Comparison of ENCODE assay signal across 25 cellular contexts in the genomic region with DNA sequence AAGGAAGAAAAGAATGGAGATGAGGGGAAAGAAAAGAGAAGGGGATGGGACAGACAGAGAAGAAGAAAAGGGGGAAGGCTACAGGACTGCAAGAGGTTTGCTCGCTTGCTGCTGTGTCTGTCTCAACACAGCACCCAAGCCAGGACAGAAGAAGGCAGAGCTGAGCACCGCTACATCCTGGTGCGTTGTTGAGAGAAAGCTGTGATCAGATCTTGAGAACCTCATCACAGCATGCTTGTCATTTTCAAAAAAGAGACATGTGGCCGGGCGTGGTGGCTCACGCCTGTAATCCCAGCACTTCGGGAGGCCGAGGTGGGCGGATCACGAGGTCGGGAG.
DNase-seq lines count a peak whose midpoint lies in the region; ATAC-seq and TF ChIP-seq lines count a peak whose summit lies in the region.
"Had no signal": no experiment of that assay in that cellular context is flagged by ENCODE, and none has a peak within 500 bp of the region (broad histone marks: within the 10 kb centered on the region; RNA-seq: fewer than 3 reads in every experiment).

No MANE protein-coding gene starts in this region.

- H3K9me2 ChIP-seq in hepatocyte (replicated peaks; ENCODE audit: insufficient read depth) (no peaks in the 10 kb centered on the region), Karpas-422 (replicated peaks; ENCODE audit: insufficient read depth, low read length) (no peaks in the 10 kb centered on the region)

- TF ChIP-seq POLR2A in sigmoid colon (IDR thresholded peaks at IDR 0.05), result no peak

- in situ Hi-C loops in brain microvascular endothelial cell (cut with HindIII; ENCODE audit: low pct_ligation_motif_present, low sequenced_read_pairs), result no loop called here

- H3K4me1 ChIP-seq in hepatocyte (ENCODE audit: insufficient read depth) (peaks cover 3% of the 10 kb centered on the region), sigmoid colon (peaks cover 0 to 17% (median 12%) of the 10 kb centered on the region in 4 donors), Karpas-422 (ENCODE audit: low read length) (no peaks in the 10 kb centered on the region)
- H3K4me1 ChIP-seq: Caco-2, left lung, prostate gland, suprapubic skin had no signal

- no peaks in the 10 kb centered on the region for H3K36me3 Mint-ChIP-seq in activated naive CD8-positive, alpha-beta T cell treated with anti-CD3 and anti-CD28 coated beads, Interleukin-2, amount 50 U/mL, for 24 hours (ENCODE audit: low read depth)
- no peaks in the 10 kb centered on the region for H3K36me3 Mint-ChIP-seq in activated naive CD8-positive, alpha-beta T cell treated with anti-CD3 and anti-CD28 coated beads for 36 hours
- H3K36me3 Mint-ChIP-seq: CD14-positive monocyte, T-cell had no signal

- H3K27me3 Mint-ChIP-seq in activated naive CD8-positive, alpha-beta T cell treated with anti-CD3 and anti-CD28 coated beads, Interleukin-2, amount 50 U/mL, for 24 hours, result peaks cover 36% of the 10 kb centered on the region
- H3K27me3 Mint-ChIP-seq in activated naive CD8-positive, alpha-beta T cell treated with anti-CD3 and anti-CD28 coated beads for 36 hours, result peaks cover 63% of the 10 kb centered on the region

- intact Hi-C loops in sigmoid colon (cut with DNase I), result no loop called here

- H4K20me1 ChIP-seq in hepatocyte (ENCODE audit: insufficient read depth, poor library complexity, severe bottlenecking), result no peaks in the 10 kb centered on the region
- H4K20me1 ChIP-seq in Karpas-422 (ENCODE audit: insufficient read depth, low read depth, low read length), result no peaks in the 10 kb centered on the region

- no peak for TF ChIP-seq EP300 in sigmoid colon (IDR thresholded peaks at IDR 0.05)

- H3K4me1 Mint-ChIP-seq in activated naive CD8-positive, alpha-beta T cell treated with anti-CD3 and anti-CD28 coated beads, Interleukin-2, amount 50 U/mL, for 24 hours, result no peaks in the 10 kb centered on the region
- H3K4me1 Mint-ChIP-seq in activated naive CD8-positive, alpha-beta T cell treated with anti-CD3 and anti-CD28 coated beads for 36 hours, result no peaks in the 10 kb centered on the region
- H3K4me1 Mint-ChIP-seq: CD14-positive monocyte, naive B cell, T-cell had no signal

- H3K27ac ChIP-seq in brain microvascular endothelial cell (peak overlapping the region; percentile 44), hepatocyte (peak overlapping the region; percentile 33), sigmoid colon (peak overlapping the region in 3 of 4 donors; percentile 35 to 71 (median 55)), Karpas-422 (ENCODE audit: low read length) (no peak overlapping the region)
- H3K27ac ChIP-seq: 22Rv1, left lung, suprapubic skin had no signal

- no peaks in the 10 kb centered on the region for H3K27me3 ChIP-seq in brain microvascular endothelial cell (replicated peaks)
- no peaks in the 10 kb centered on the region for H3K27me3 ChIP-seq in hepatocyte
- no peaks in the 10 kb centered on the region for H3K27me3 ChIP-seq in sigmoid colon
- H3K27me3 ChIP-seq in Karpas-422 (ENCODE audit: low read length), result no peaks in the 10 kb centered on the region
- H3K27me3 ChIP-seq: left lung, suprapubic skin had no signal

- H3K79me2 ChIP-seq in hepatocyte (no peaks in the 10 kb centered on the region), Karpas-422 (ENCODE audit: low read length) (no peaks in the 10 kb centered on the region)

- no peak overlapping the region for H3K9ac ChIP-seq in Karpas-422 (ENCODE audit: low read length)

- no peak for ATAC-seq in activated naive CD8-positive, alpha-beta T cell treated with anti-CD3 and anti-CD28 coated beads, Interleukin-2, amount 50 U/mL, for 24 hours
- ATAC-seq: left lung, T-cell had no signal

- 93% methylated on average over 10 of the region's 11 CpGs for WGBS in hepatocyte (ENCODE audit: low lambda C conversion rate, missing lambda C conversion rate)
- WGBS in sigmoid colon, 2 donors, result 85 to 90% methylated on average over 11 of the region's 11 CpGs

- peak overlapping the region; percentile 6 for H3K27ac Mint-ChIP-seq in activated naive CD8-positive, alpha-beta T cell treated with anti-CD3 and anti-CD28 coated beads, Interleukin-2, amount 50 U/mL, for 24 hours
- no peak overlapping the region for H3K27ac Mint-ChIP-seq in activated naive CD8-positive, alpha-beta T cell treated with anti-CD3 and anti-CD28 coated beads for 36 hours
- H3K27ac Mint-ChIP-seq: activated naive CD8-positive, alpha-beta T cell; CD14-positive monocyte; T-cell had no signal

- H3K9me3 ChIP-seq in hepatocyte (ENCODE audit: low read depth) (no peaks in the 10 kb centered on the region), sigmoid colon (no peaks in the 10 kb centered on the region), Karpas-422 (ENCODE audit: low read length) (no peaks in the 10 kb centered on the region)
- H3K9me3 ChIP-seq: Caco-2, prostate gland had no signal

- H3K4me2 ChIP-seq in hepatocyte (no peak overlapping the region), Karpas-422 (ENCODE audit: low read depth, low read length, poor library complexity, severe bottlenecking) (no peak overlapping the region)

- peaks cover 4% of the 10 kb centered on the region for H3K9me3 Mint-ChIP-seq in activated naive CD8-positive, alpha-beta T cell treated with anti-CD3 and anti-CD28 coated beads, Interleukin-2, amount 50 U/mL, for 24 hours
- H3K9me3 Mint-ChIP-seq in activated naive CD8-positive, alpha-beta T cell treated with anti-CD3 and anti-CD28 coated beads for 36 hours, result peaks cover 1% of the 10 kb centered on the region

- no peak overlapping the region for H3K4me3 ChIP-seq in brain microvascular endothelial cell (ENCODE audit: low read depth, low read length)
- no peak overlapping the region for H3K4me3 ChIP-seq in hepatocyte
- peak overlapping the region in 1 of 4 donors; percentile 9 for H3K4me3 ChIP-seq in sigmoid colon
- no peak overlapping the region for H3K4me3 ChIP-seq in Karpas-422 (ENCODE audit: low read length)
- H3K4me3 ChIP-seq: left lung, prostate gland, suprapubic skin had no signal

- TF ChIP-seq CTCF in brain microvascular endothelial cell (IDR thresholded peaks at IDR 0.05; ENCODE audit: low read depth, low read length, missing control alignments) (no peak), hepatocyte (IDR thresholded peaks at IDR 0.05; ENCODE audit: poor library complexity) (no peak), sigmoid colon (IDR thresholded peaks at IDR 0.05) (no peak)

- H3K4me3 Mint-ChIP-seq in activated naive CD8-positive, alpha-beta T cell treated with anti-CD3 and anti-CD28 coated beads, Interleukin-2, amount 50 U/mL, for 24 hours, result no peak overlapping the region
- no peak overlapping the region for H3K4me3 Mint-ChIP-seq in activated naive CD8-positive, alpha-beta T cell treated with anti-CD3 and anti-CD28 coated beads for 36 hours
- H3K4me3 Mint-ChIP-seq: activated naive CD8-positive, alpha-beta T cell; CD14-positive monocyte; naive B cell; T-cell had no signal

- peak overlapping the region; percentile 5 for H2AFZ ChIP-seq in hepatocyte
- H2AFZ ChIP-seq in Karpas-422 (ENCODE audit: low read length), result no peak overlapping the region

- no peak for DNase-seq in activated naive CD8-positive, alpha-beta T cell treated with anti-CD3 and anti-CD28 coated beads, Interleukin-2, amount 50 U/mL, for 24 hours
- DNase-seq in activated naive CD8-positive, alpha-beta T cell treated with anti-CD3 and anti-CD28 coated beads for 36 hours, result no peak
- DNase-seq in brain microvascular endothelial cell (no peak), hepatocyte (ENCODE audit: low spot score) (no peak), sigmoid colon (no peak), cortex of kidney (lab: John Stamatoyannopoulos, UW) (no peak), SW 1271 (lab: John Stamatoyannopoulos, UW) (no peak), Karpas-422 (no peak)
- DNase-seq: activated CD4-positive, alpha-beta T cell treated with anti-CD3 and anti-CD28 coated beads for 48 hours; Caco-2; DMS79; GDM1; GOT3; left lung; naive B cell; NCI-H1048; NCI-H187; nucleus accumbens; stimulated activated naive CD4-positive, alpha-beta T cell; T-cell had no signal

- H3K36me3 ChIP-seq in brain microvascular endothelial cell (replicated peaks) (no peaks in the 10 kb centered on the region), hepatocyte (replicated peaks; ENCODE audit: insufficient read depth, low read depth) (no peaks in the 10 kb centered on the region), sigmoid colon (no peaks in the 10 kb centered on the region), Karpas-422 (ENCODE audit: insufficient read depth, low read length) (no peaks in the 10 kb centered on the region)
- H3K36me3 ChIP-seq: left lung, prostate gland, suprapubic skin had no signal
